In the genomic region with DNA sequence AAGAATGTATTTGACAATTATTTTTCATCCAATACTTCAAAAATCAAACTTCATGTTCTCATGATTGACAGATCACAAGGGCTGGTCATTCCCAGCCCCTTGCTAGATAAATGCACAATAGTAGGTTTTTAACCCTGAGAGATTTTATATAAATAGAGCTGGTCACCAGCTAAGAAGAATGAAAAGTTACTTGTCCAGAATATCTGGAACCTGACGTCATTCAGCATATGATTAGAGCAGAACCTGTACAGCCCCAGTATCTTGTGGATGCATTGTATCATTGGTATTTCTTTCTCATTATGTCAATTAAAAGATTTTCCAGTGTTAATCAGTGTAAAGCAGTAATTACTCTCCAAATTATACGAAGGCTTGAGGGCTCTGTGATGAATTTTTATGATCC, we compare ENCODE assay signal across 16 cellular contexts.
DNase-seq lines count a peak whose midpoint lies in the region; ATAC-seq, FAIRE-seq and TF ChIP-seq lines count a peak whose summit lies in the region.
"Had no signal": no experiment of that assay in that cellular context is flagged by ENCODE, and none has a peak within 500 bp of the region (broad histone marks: within the 10 kb centered on the region; RNA-seq: fewer than 3 reads in every experiment).

No MANE protein-coding gene starts in this region.

- no peak for ATAC-seq in HepG2
- no peak for ATAC-seq in right lobe of liver
- no peak for ATAC-seq in GM19324 (IDR thresholded peaks at IDR 0.05; ENCODE audit: low FRiP score, unreplicated experiment)
- ATAC-seq: A549 had no signal

- H3K27ac ChIP-seq in HepG2 (ENCODE audit: extremely low read length, insufficient read depth, low read length): no peak overlapping the region
- H3K27ac ChIP-seq in right lobe of liver: no peak overlapping the region
- no peak overlapping the region for H3K27ac ChIP-seq in mesenchymal stem cell (ENCODE audit: low read length, poor library complexity, severe bottlenecking)
- H3K27ac ChIP-seq: 22Rv1, A549, BLaER1 had no signal

- H2BK15ac ChIP-seq in mesenchymal stem cell (ENCODE audit: low read depth, poor library complexity, severe bottlenecking): no peak overlapping the region

- H3K27me3 ChIP-seq in HepG2 (ENCODE audit: control insufficient read depth in 1 of 2, insufficient read depth in 2 of 2, low read length in 2 of 2): no peaks in the 10 kb centered on the region
- H3K27me3 ChIP-seq in right lobe of liver: no peaks in the 10 kb centered on the region
- H3K27me3 ChIP-seq in bronchial epithelial cell (ENCODE audit: control insufficient read depth, insufficient read depth, low read length): no peaks in the 10 kb centered on the region
- H3K27me3 ChIP-seq in mesenchymal stem cell (ENCODE audit: control insufficient read depth in 1 of 2, insufficient read depth in 1 of 2, low read length in 2 of 2): no peaks in the 10 kb centered on the region
- H3K27me3 ChIP-seq: BLaER1 had no signal

- H3K14ac ChIP-seq in mesenchymal stem cell (ENCODE audit: low read length in 2 of 2): no peak overlapping the region

- H3K4me2 ChIP-seq in HepG2 (ENCODE audit: low read depth, low read length): no peak overlapping the region
- H3K4me2 ChIP-seq in mesenchymal stem cell (ENCODE audit: low read length, poor library complexity, severe bottlenecking): no peak overlapping the region
- H3K4me2 ChIP-seq: A549, BLaER1 had no signal

- no peaks in the 10 kb centered on the region for H3K79me1 ChIP-seq in mesenchymal stem cell (replicated peaks; ENCODE audit: low read length, poor library complexity, severe bottlenecking)

- H2BK12ac ChIP-seq in mesenchymal stem cell (ENCODE audit: low read length in 2 of 2): no peak overlapping the region

- H4K91ac ChIP-seq in mesenchymal stem cell (ENCODE audit: low read length): no peak overlapping the region

- no peak overlapping the region for H2AK5ac ChIP-seq in mesenchymal stem cell (ENCODE audit: low read length, severe bottlenecking)

- H2AFZ ChIP-seq in HepG2 (ENCODE audit: low read length) (no peak overlapping the region), mesenchymal stem cell (ENCODE audit: low read depth, low read length) (no peak overlapping the region)

- no peak for FAIRE-seq in HepG2 (lab: Jason Lieb, UNC)
- no peak for FAIRE-seq in bronchial epithelial cell (lab: Jason Lieb, UNC)
- FAIRE-seq: A549, H1 had no signal

- H3K9ac ChIP-seq in HepG2 (ENCODE audit: insufficient read depth, low read depth, low read length) (no peak overlapping the region), mesenchymal stem cell (ENCODE audit: low read length) (peak overlapping the region; percentile 81)
- H3K9ac ChIP-seq: BLaER1 had no signal

- in situ Hi-C loops in HepG2 (cut with HindIII; ENCODE audit: extremely low pct_ligation_motif_present, low pct_unique_long_range_greater_than_20kb): no loop called here

- TF ChIP-seq POLR2A in HepG2 (IDR thresholded peaks at IDR 0.05; ENCODE audit: insufficient read depth in 1 of 2, low read depth in 2 of 2, low read length in 2 of 2): no peak
- no peak for TF ChIP-seq POLR2A in right lobe of liver (IDR thresholded peaks at IDR 0.05)

- TF ChIP-seq RAD21 in HepG2 (CRISPR knock-in tag; IDR thresholded peaks at IDR 0.05): no peak

- no peak overlapping the region for H3K4ac ChIP-seq in mesenchymal stem cell (ENCODE audit: low read depth in 1 of 2, low read length in 2 of 2)

- no TSS peak for BruUV-seq in HepG2 (replicated peaks; lab: Mats Ljungman, UMichigan)

- no peak overlapping the region for H3K4me3 ChIP-seq in HepG2 (replicated peaks in 1 of 3; ENCODE audit: insufficient read depth in 1 of 3, low read depth in 2 of 3, low read length in 3 of 3)
- H3K4me3 ChIP-seq in right lobe of liver: no peak overlapping the region
- H3K4me3 ChIP-seq in bronchial epithelial cell (ENCODE audit: low read depth, low read length): no peak overlapping the region
- H3K4me3 ChIP-seq in mesenchymal stem cell (ENCODE audit: insufficient read depth in 1 of 2, low read depth in 1 of 2, low read length in 2 of 2): no peak overlapping the region
- H3K4me3 ChIP-seq: A549, BLaER1 had no signal

- H3K18ac ChIP-seq in mesenchymal stem cell (ENCODE audit: low read depth in 1 of 2, low read length in 2 of 2): no peak overlapping the region

- H4K8ac ChIP-seq in mesenchymal stem cell (ENCODE audit: low read length): no peak overlapping the region

- H3K36me3 ChIP-seq in HepG2 (replicated peaks in 1 of 2; ENCODE audit: control insufficient read depth in 1 of 2, insufficient read depth in 2 of 2, low read length in 2 of 2): no peaks in the 10 kb centered on the region
- H3K36me3 ChIP-seq in right lobe of liver: no peaks in the 10 kb centered on the region
- H3K36me3 ChIP-seq in bronchial epithelial cell (ENCODE audit: control insufficient read depth, insufficient read depth, low read length): no peaks in the 10 kb centered on the region
- no peaks in the 10 kb centered on the region for H3K36me3 ChIP-seq in mesenchymal stem cell (ENCODE audit: control insufficient read depth in 1 of 2, insufficient read depth in 2 of 2, low read depth in 1 of 2, low read length in 2 of 2)
- H3K36me3 ChIP-seq: BLaER1 had no signal

- TF ChIP-seq EP300 in HepG2 (IDR thresholded peaks at IDR 0.05; ENCODE audit: low read depth in 2 of 2, low read length in 2 of 2) (no peak), HepG2 (CRISPR knock-in tag; IDR thresholded peaks at IDR 0.05; ENCODE audit: borderline replicate concordance) (no peak)

- H3K23ac ChIP-seq in mesenchymal stem cell (ENCODE audit: low read length in 2 of 2): no peak overlapping the region

- H3K79me2 ChIP-seq in HepG2 (ENCODE audit: insufficient read depth, low read length): no peaks in the 10 kb centered on the region

- WGBS in HepG2 (ENCODE audit: low lambda C conversion rate): 10% methylated on average over 2 of the region's 2 CpGs
- 61% methylated on average over 2 of the region's 2 CpGs for WGBS in right lobe of liver (ENCODE audit: insufficient coverage, low coverage, low lambda C conversion rate, missing lambda C conversion rate)
- 100% methylated on average over 1 of the region's 2 CpGs for WGBS in mesenchymal stem cell

- H2BK120ac ChIP-seq in mesenchymal stem cell (ENCODE audit: low read depth, low read length): no peak overlapping the region

- H3K4me1 ChIP-seq in HepG2 (ENCODE audit: insufficient read depth, low read length) (no peaks in the 10 kb centered on the region), right lobe of liver (no peaks in the 10 kb centered on the region), mesenchymal stem cell (ENCODE audit: control insufficient read depth, insufficient read depth, low read depth, low read length) (no peaks in the 10 kb centered on the region)
- H3K4me1 ChIP-seq: BLaER1 had no signal

- no peak for TF ChIP-seq CTCF in HepG2 (CRISPR knock-in tag; IDR thresholded peaks at IDR 0.05)
- no peak for TF ChIP-seq CTCF in right lobe of liver (IDR thresholded peaks at IDR 0.05)
- no peak for TF ChIP-seq CTCF in bronchial epithelial cell (IDR thresholded peaks at IDR 0.05; ENCODE audit: insufficient read depth, low read length, severe bottlenecking)

- no peak for DNase-seq in HepG2 (ENCODE audit: low spot score)
- DNase-seq in right lobe of liver: no peak
- peak; percentile 18 for DNase-seq in bronchial epithelial cell (ENCODE audit: low read depth)
- no peak for DNase-seq in mesenchymal stem cell
- no peak for DNase-seq in stimulated activated CD4-positive, alpha-beta T cell treated with anti-CD3 and anti-CD28 coated beads, Interleukin-2, amount 100 ng/mL, for 24 hours
- DNase-seq in anterior cingulate cortex (lab: John Stamatoyannopoulos, UW): no peak
- DNase-seq: Calu3; CD4-positive, alpha-beta memory T cell; DMS79 treated with DMSO at 0.1 percent for 48 hours; GF-D8; H9 had no signal

- H4K20me1 ChIP-seq in HepG2 (ENCODE audit: insufficient read depth, low read length): no peaks in the 10 kb centered on the region
- H4K20me1 ChIP-seq: BLaER1 had no signal

- POLR2A ChIA-PET in HepG2 (lab: Yijun Ruan, JAX): no interaction called here

- H3K9me3 ChIP-seq in HepG2 (ENCODE audit: low read length): peaks cover 7% of the 10 kb centered on the region; the same call in 1 of the 2 replicates
- no peaks in the 10 kb centered on the region for H3K9me3 ChIP-seq in right lobe of liver
- no peaks in the 10 kb centered on the region for H3K9me3 ChIP-seq in mesenchymal stem cell (ENCODE audit: control insufficient read depth, low read length)
- H3K9me3 ChIP-seq: A549, BLaER1 had no signal

- CTCF ChIA-PET in HepG2 (lab: Yijun Ruan, JAX; ENCODE audit: low intra/inter-chr PET ratio, low total read pairs): no interaction called here

- intact Hi-C loops in HepG2 (cut with micrococcal nuclease; ENCODE audit: unreplicated experiment) (no loop called here), right lobe of liver (cut with DNase I) (no loop called here)

- H2BK5ac ChIP-seq in mesenchymal stem cell (ENCODE audit: low read depth, low read length, poor library complexity, severe bottlenecking): no peak overlapping the region

TF ChIP-seq in HepG2, 621 proteins besides CTCF, POLR2A, EP300 and RAD21:
- TF ChIP-seq NCOA2 (CRISPR knock-in tag; IDR thresholded peaks at IDR 0.05) (no peak), NR2F6 (IDR thresholded peaks at IDR 0.05) (no peak), NR2F6 (CRISPR knock-in tag; IDR thresholded peaks at IDR 0.05) (no peak), ATF7 (IDR thresholded peaks at IDR 0.05) (peak; percentile 22; the same call in 1 of the 2 replicates), ATF7 (CRISPR knock-in tag; IDR thresholded peaks at IDR 0.05) (no peak), MEF2D (CRISPR knock-in tag; IDR thresholded peaks at IDR 0.05) (no peak), TCF7L2 (IDR thresholded peaks at IDR 0.05; ENCODE audit: low read depth, low read length) (no peak), CREB1 (IDR thresholded peaks at IDR 0.05) (peak; percentile 77), CREB1 (CRISPR knock-in tag; IDR thresholded peaks at IDR 0.05) (no peak), TEAD3 (CRISPR knock-in tag; optimal IDR thresholded peaks at IDR 0.05; ENCODE audit: borderline replicate concordance) (no peak), JUN (CRISPR knock-in tag; IDR thresholded peaks at IDR 0.05) (no peak)
